8 cellular contexts compared by ENCODE assay signal in genomic region chr15:68252925-68253534, GRCh38. TPM values are rescaled to one million over a fixed set of nuclear protein-coding genes. Genes with fewer than 3 reads are reported as not detected.
DNase-seq lines count a peak whose midpoint lies in the region; ATAC-seq and TF ChIP-seq lines count a peak whose summit lies in the region.

No MANE protein-coding gene starts in this region.

- H3K27me3 ChIP-seq in ACC112 (ENCODE audit: insufficient read depth, low read length) (no peaks in the 10 kb centered on the region), dorsolateral prefrontal cortex (no peaks in the 10 kb centered on the region)

- intact Hi-C loops in dorsolateral prefrontal cortex (cut with DNase I): loop anchor here (2.0 to 10.0 kb wide), 5 partner anchors 49 to 672 kb away; no protein-coding TSS in a partner anchor

- H3K4me3 ChIP-seq in ACC112 (ENCODE audit: low read depth, low read length): peak overlapping the region; percentile 40; the same call in 1 of the 2 replicates
- H3K4me3 ChIP-seq in dorsolateral prefrontal cortex: peak overlapping the region in 44 of 59 donors; percentile 17 to 63 (median 37)

- CTCF ChIA-PET in GM10248 (lab: Yijun Ruan, JAX): interaction anchor here (0.7 to 3.9 kb wide), 36 partner anchors 9 to 541 kb away, joined by 3 to 57 read pairs (median 6); partner anchors contain the start of gene FEM1B

- POLR2A ChIA-PET in GM10248 (lab: Yijun Ruan, JAX): interaction anchor here (0.6 kb wide), 2 partner anchors 17 to 25 kb away, joined by 3 read pairs; partner anchors contain the start of gene FEM1B

- H3K79me2 ChIP-seq in ACC112 (ENCODE audit: control insufficient read depth, insufficient read depth, low read length, unreplicated experiment): no peaks in the 10 kb centered on the region

- ATAC-seq in GM21529 (IDR thresholded peaks at IDR 0.05; ENCODE audit: unreplicated experiment) (no peak), GM19467 (IDR thresholded peaks at IDR 0.05; ENCODE audit: unreplicated experiment) (no peak)

- TF ChIP-seq CTCF in GM10248 (IDR thresholded peaks at IDR 0.05; ENCODE audit: control extremely low read depth, extremely low read depth, low read depth, missing control alignments): peak; percentile 80
- peak; percentile 77 to 98 (median 92) for TF ChIP-seq CTCF in dorsolateral prefrontal cortex (IDR thresholded peaks at IDR 0.05 in 54 of 56, conservative IDR thresholded peaks at IDR 0.05 in 2 of 56; ENCODE audit: low read depth in 1 of 56, partially characterized antibody in 56 of 56)

- H3K27ac ChIP-seq in ACC112 (ENCODE audit: low read depth, low read length) (no peak overlapping the region), dorsolateral prefrontal cortex (peak overlapping the region in 28 of 59 donors; percentile 1 to 70 (median 27))

- H3K4me1 ChIP-seq in ACC112 (ENCODE audit: control insufficient read depth, insufficient read depth, low read length, unreplicated experiment): peaks cover 22% of the 10 kb centered on the region

- H3K36me3 ChIP-seq in ACC112 (ENCODE audit: insufficient read depth, low read length): no peaks in the 10 kb centered on the region

- DNase-seq in GM10248 (ENCODE audit: extremely low spot score) (peak; percentile 68), NCI-H1694 (lab: John Stamatoyannopoulos, UW) (peak; percentile 68), SKM-1 (lab: John Stamatoyannopoulos, UW; ENCODE audit: unreplicated experiment) (peak; percentile 71), dorsolateral prefrontal cortex (peak in 2 of 10 donors; percentile 29 to 63), lung microvascular endothelial cell (ENCODE audit: low read depth in 2 of 2) (peak; percentile 84 to 88)

- no peak overlapping the region for H2AFZ ChIP-seq in ACC112 (ENCODE audit: low read length, unreplicated experiment)

RNA-seq across cellular contexts. Expression of gene CLN6, which starts 23.5 kb away (rescaled TPM):
- 10 to 100 TPM; 18.4 to 49.4 (median 29.8) TPM for total RNA-seq in dorsolateral prefrontal cortex
- 6.5 and 10.3 TPM in 2 replicates for total RNA-seq in lung microvascular endothelial cell

RNA-seq across cellular contexts. Expression of gene FEM1B, which starts 24.5 kb away (rescaled TPM):
- total RNA-seq in dorsolateral prefrontal cortex (100 to 1,000 TPM in 62 of 120 experiments, 10 to 100 TPM in 58; 63.2 to 136 (median 101) TPM), lung microvascular endothelial cell (26.4 and 34.3 TPM in 2 replicates)

RNA-seq across cellular contexts. Expression of gene CALML4, which starts 47.9 kb away (rescaled TPM):
- 10 to 100 TPM in 1 of 120 experiments, 1 to 10 TPM in 119; 1.2 to 12.9 (median 4.6) TPM for total RNA-seq in dorsolateral prefrontal cortex
- 1.1 and 1.4 TPM in 2 replicates for total RNA-seq in lung microvascular endothelial cell
